In genomic region chrX:36950495-36951253, GRCh38 we compare ENCODE assay signal across 21 cellular contexts. TPM values are rescaled to one million over a fixed set of nuclear protein-coding genes. Genes with fewer than 3 reads are reported as not detected.
DNase-seq lines count a peak whose midpoint lies in the region; FAIRE-seq and TF ChIP-seq lines count a peak whose summit lies in the region.
"Had no signal": no experiment of that assay in that cellular context is flagged by ENCODE, and none has a peak within 500 bp of the region (broad histone marks: within the 10 kb centered on the region; RNA-seq: fewer than 3 reads in every experiment).

No MANE protein-coding gene starts in this region.

- H3K4ac ChIP-seq in H9 (ENCODE audit: low read depth, low read length) = no peak overlapping the region

- no peaks in the 10 kb centered on the region; the same call in 1 of the 2 replicates for H3K4me1 ChIP-seq in H9 (ENCODE audit: insufficient read depth, low read length)
- H3K4me1 ChIP-seq in astrocyte (ENCODE audit: insufficient read depth, low read length) = no peaks in the 10 kb centered on the region
- H3K4me1 ChIP-seq in iPS-18a (ENCODE audit: control insufficient read depth, low read depth, low read length) = peaks cover 12% of the 10 kb centered on the region
- H3K4me1 ChIP-seq: BE2C had no signal

- H2AK5ac ChIP-seq in H9 (ENCODE audit: insufficient read length, low read length) = no peak overlapping the region

- H3K27ac ChIP-seq in H9 (ENCODE audit: insufficient read length, low read depth, low read length) (peak overlapping the region; percentile 41), astrocyte (ENCODE audit: low read depth, low read length) (no peak overlapping the region), iPS-18a (ENCODE audit: low read length) (no peak overlapping the region), brain microvascular endothelial cell (no peak overlapping the region)
- H3K27ac ChIP-seq: RWPE1 had no signal

- no peaks in the 10 kb centered on the region for H3K79me1 ChIP-seq in H9 (ENCODE audit: insufficient read depth, low read depth, low read length, poor library complexity, severe bottlenecking)

- DNase-seq in H9 (peak; percentile 70), astrocyte (ENCODE audit: low read depth) (no peak), DMS114 treated with DMSO at 0.1 percent for 48 hours (lab: John Stamatoyannopoulos, UW; ENCODE audit: unreplicated experiment) (no peak), EL (no peak), brain microvascular endothelial cell (no peak)
- no peak for DNase-seq in activated CD4-positive, alpha-beta T cell treated with anti-CD3 and anti-CD28 coated beads for 48 hours
- DNase-seq: BE2C, DMS79 treated with DMSO at 0.1 percent for 48 hours, KBM-7, NCI-H1092 treated with DMSO at 0.1 percent for 48 hours, NCI-H146, NCI-H2029 treated with DMSO at 0.1 percent for 48 hours, NCI-H226, NCI-H510A treated with DMSO at 0.1 percent for 48 hours, NCI-H748 treated with DMSO at 0.1 percent for 48 hours, T-cell had no signal

- no peak overlapping the region for H3K14ac ChIP-seq in H9 (ENCODE audit: insufficient read depth, low read length)

- no peaks in the 10 kb centered on the region for H3K79me2 ChIP-seq in H9 (ENCODE audit: insufficient read depth, low read length)
- no peaks in the 10 kb centered on the region for H3K79me2 ChIP-seq in astrocyte (ENCODE audit: insufficient read depth, low read length)

- no peak overlapping the region for H3K56ac ChIP-seq in H9 (ENCODE audit: insufficient read length, low read depth, low read length)

- no peaks in the 10 kb centered on the region for H3K27me3 ChIP-seq in H9 (ENCODE audit: insufficient read depth, low read length)
- no peaks in the 10 kb centered on the region for H3K27me3 ChIP-seq in astrocyte (ENCODE audit: insufficient read depth, low read length)
- peaks cover 7% of the 10 kb centered on the region for H3K27me3 ChIP-seq in iPS-18a (ENCODE audit: control insufficient read depth, insufficient read depth, low read length)
- no peaks in the 10 kb centered on the region for H3K27me3 ChIP-seq in brain microvascular endothelial cell (replicated peaks)
- H3K27me3 ChIP-seq: BE2C had no signal

- H3K4me2 ChIP-seq in H9 (ENCODE audit: insufficient read depth, insufficient read length, low read length) (peak overlapping the region; percentile 34), astrocyte (ENCODE audit: low read length) (no peak overlapping the region)

- no peak overlapping the region for H2BK5ac ChIP-seq in H9 (ENCODE audit: insufficient read length, low read length)

- in situ Hi-C loops in brain microvascular endothelial cell (cut with HindIII; ENCODE audit: low pct_ligation_motif_present, low sequenced_read_pairs) = no loop called here

- H3K27ac Mint-ChIP-seq in H9 (peak overlapping the region in 2 of 3 experiments; percentile 66 to 85; a peak in 3 of 7 replicates), astrocyte (ENCODE audit: unreplicated experiment) (no peak overlapping the region)
- H3K27ac Mint-ChIP-seq: T-cell had no signal

- H4K8ac ChIP-seq in H9 (replicated peaks; ENCODE audit: insufficient read length, low read depth, low read length) = no peak overlapping the region

- H3K9ac ChIP-seq in H9 (ENCODE audit: extremely low read depth, insufficient read length, low read length) (no peak overlapping the region), astrocyte (ENCODE audit: low read length) (no peak overlapping the region), iPS-18a (ENCODE audit: low read length) (no peak overlapping the region)

- no peak overlapping the region for H3K23ac ChIP-seq in H9 (ENCODE audit: insufficient read length, low read depth, low read length)

- no peak overlapping the region for H3K18ac ChIP-seq in H9 (ENCODE audit: insufficient read length, low read depth, low read length)

- TF ChIP-seq CTCF in H9 (conservative IDR thresholded peaks at IDR 0.05) = no peak
- TF ChIP-seq CTCF in astrocyte (IDR thresholded peaks at IDR 0.05; ENCODE audit: insufficient read depth, low read depth, low read length) = no peak
- no peak for TF ChIP-seq CTCF in brain microvascular endothelial cell (IDR thresholded peaks at IDR 0.05; ENCODE audit: low read depth, low read length, missing control alignments)

- H3K4me3 ChIP-seq in astrocyte (ENCODE audit: insufficient read depth, low read depth, low read length) (no peak overlapping the region), iPS-18a (ENCODE audit: low read length) (peak overlapping the region; percentile 6), brain microvascular endothelial cell (ENCODE audit: low read depth, low read length) (no peak overlapping the region)

- H3K9me3 ChIP-seq in H9 (ENCODE audit: control insufficient read depth, low read depth, low read length) (no peaks in the 10 kb centered on the region), astrocyte (ENCODE audit: insufficient read depth, low read depth, low read length) (no peaks in the 10 kb centered on the region), iPS-18a (ENCODE audit: control insufficient read depth, low read depth, low read length) (peaks cover 27% of the 10 kb centered on the region)
- H3K9me3 ChIP-seq: BE2C had no signal

- H3K36me3 ChIP-seq in astrocyte (ENCODE audit: insufficient read depth, low read length) (no peaks in the 10 kb centered on the region), iPS-18a (ENCODE audit: control insufficient read depth, low read depth, low read length) (no peaks in the 10 kb centered on the region), brain microvascular endothelial cell (replicated peaks) (no peaks in the 10 kb centered on the region)
- H3K36me3 ChIP-seq: BE2C had no signal

- no peak overlapping the region for H2BK120ac ChIP-seq in H9 (ENCODE audit: low read depth, low read length, poor library complexity, severe bottlenecking)

- H4K20me1 ChIP-seq in H9 (ENCODE audit: control insufficient read depth, insufficient read depth, insufficient read length) (no peaks in the 10 kb centered on the region), astrocyte (ENCODE audit: insufficient read depth, low read length) (no peaks in the 10 kb centered on the region)

- H3K36me3 Mint-ChIP-seq in H9 (ENCODE audit: insufficient read depth in 1 of 3, low read depth in 3 of 3) (peaks cover 0 to 15% (median 2%) of the 10 kb centered on the region in 3 experiments; a peak in 4 of 7 replicates), astrocyte (ENCODE audit: low read depth, unreplicated experiment) (no peaks in the 10 kb centered on the region)
- H3K36me3 Mint-ChIP-seq: T-cell had no signal

- H3K4me1 Mint-ChIP-seq in H9 (peaks cover 22 to 23% of the 10 kb centered on the region in 2 experiments), astrocyte (ENCODE audit: low read depth, unreplicated experiment) (no peaks in the 10 kb centered on the region)
- H3K4me1 Mint-ChIP-seq: T-cell had no signal

- no peak overlapping the region for H2BK20ac ChIP-seq in H9 (ENCODE audit: low read depth, low read length, poor library complexity, severe bottlenecking)

- WGBS in H9 (ENCODE audit: extremely low coverage, insufficient read length, low lambda C conversion rate) = no CpG with 5 or more reads among the region's 4 CpGs

- H3T11ph ChIP-seq in H9 (ENCODE audit: low read length) = no peak overlapping the region

- H4K5ac ChIP-seq in H9 (ENCODE audit: insufficient read length, low read depth, low read length) = no peak overlapping the region

- H3K4me3 Mint-ChIP-seq in H9 (peak overlapping the region; percentile 14 to 29; a peak in 3 of 5 replicates), astrocyte (ENCODE audit: unreplicated experiment) (no peak overlapping the region)
- H3K4me3 Mint-ChIP-seq: T-cell had no signal

- H3K27me3 Mint-ChIP-seq in H9 (ENCODE audit: low read depth) (peaks cover 8% of the 10 kb centered on the region; the same call in 1 of the 2 replicates), astrocyte (ENCODE audit: low read depth, unreplicated experiment) (peaks cover 3% of the 10 kb centered on the region)

- no peak overlapping the region for H2AFZ ChIP-seq in H9 (ENCODE audit: low read length)
- no peak overlapping the region for H2AFZ ChIP-seq in astrocyte (ENCODE audit: low read depth, low read length)

- no peak overlapping the region for H2BK15ac ChIP-seq in H9 (ENCODE audit: low read depth, low read length)

- no peak overlapping the region for H4K91ac ChIP-seq in H9 (ENCODE audit: insufficient read length, low read depth, low read length)

- no peak overlapping the region for H2BK12ac ChIP-seq in H9 (ENCODE audit: insufficient read length, low read depth, low read length)

- H3K9me3 Mint-ChIP-seq in H9 = peaks cover 46 to 57% of the 10 kb centered on the region in 2 experiments
- no peaks in the 10 kb centered on the region for H3K9me3 Mint-ChIP-seq in astrocyte (ENCODE audit: unreplicated experiment)
- H3K9me3 Mint-ChIP-seq: T-cell had no signal

- no peaks in the 10 kb centered on the region for H3K23me2 ChIP-seq in H9 (ENCODE audit: insufficient read length, low read depth, low read length, poor library complexity, severe bottlenecking)

- FAIRE-seq in astrocyte (lab: Jason Lieb, UNC) = peak; percentile 81
- FAIRE-seq: G401.6, GM12892 had no signal

RNA-seq across cellular contexts. Expression of gene FAM47C, which starts 57.5 kb away (rescaled TPM):
- total RNA-seq in H9 (2021) (0.07 TPM in 1 of 2 replicates, not detected in the other), astrocyte (not detected in 2 replicates)
- total RNA-seq: A673, T-cell had no signal
